In genomic region chrX:131068945-131069719, GRCh38 we compare ENCODE assay signal across 8 cellular contexts. TPM values are rescaled to one million over a fixed set of nuclear protein-coding genes. Genes with fewer than 3 reads are reported as not detected.
DNase-seq lines count a peak whose midpoint lies in the region; ATAC-seq and TF ChIP-seq lines count a peak whose summit lies in the region.

No MANE protein-coding gene starts in this region.

- intact Hi-C loops in stomach (cut with DNase I; ENCODE audit: low total_unique reads): no loop called here

- ATAC-seq in GM19463 (IDR thresholded peaks at IDR 0.05; ENCODE audit: unreplicated experiment): peak; percentile 58
- ATAC-seq in stimulated activated naive CD8-positive, alpha-beta T cell treated with anti-CD3 and anti-CD28 coated beads, Interleukin-15, Interleukin-2, amounts not matched to agents 100 U/mL and 50 U/mL, for 24 hours: no peak
- no peak for ATAC-seq in activated CD4-positive, CD25-positive, alpha-beta regulatory T cell treated with anti-CD3 and anti-CD28 coated beads, Interleukin-2, amount 50 U/mL, for 24 hours
- no peak for ATAC-seq in GM21825 (IDR thresholded peaks at IDR 0.05; ENCODE audit: unreplicated experiment)

- no peaks in the 10 kb centered on the region for H3K36me3 ChIP-seq in stomach

- no peak for TF ChIP-seq POLR2A in stomach (IDR thresholded peaks at IDR 0.05)

- H3K4me3 ChIP-seq in stomach: no peak overlapping the region

- WGBS in stomach, 5 donors: 8 to 30% (median 26%) methylated on average over 6 to 26 of the region's 26 CpGs

- DNase-seq in DMS 273 (lab: John Stamatoyannopoulos, UW; ENCODE audit: unreplicated experiment) (peak; percentile 80), NCI-H510A (lab: John Stamatoyannopoulos, UW) (peak; percentile 20), germinal center (ENCODE audit: low spot score) (peak; percentile 14), stomach (no peak)
- peak; percentile 29 for DNase-seq in stimulated activated naive CD8-positive, alpha-beta T cell treated with anti-CD3 and anti-CD28 coated beads, Interleukin-15, Interleukin-2, amounts not matched to agents 100 U/mL and 50 U/mL, for 24 hours

- H3K4me1 ChIP-seq in stomach: peaks cover 0 to 7% (median 0%) of the 10 kb centered on the region in 4 donors

- H3K27me3 ChIP-seq in stomach: peaks cover 9 to 75% (median 57%) of the 10 kb centered on the region in 3 donors

- no peak overlapping the region for H3K27ac ChIP-seq in stomach

- no peak for TF ChIP-seq CTCF in stomach (IDR thresholded peaks at IDR 0.05)

- no peak for TF ChIP-seq EP300 in stomach (IDR thresholded peaks at IDR 0.05)

- no peaks in the 10 kb centered on the region for H3K9me3 ChIP-seq in stomach

RNA-seq across cellular contexts. Expression of gene ARHGAP36, which starts 11.0 kb away (rescaled TPM):
- total RNA-seq in stomach: not detected
- polyA plus RNA-seq in stomach: under 1 TPM in 1 of 3 donors, not detected in 2; 0.05 TPM
